In genomic region chr3:49013738-49014660, GRCh38 we compare ENCODE assay signal across 8 cellular contexts. TPM values are rescaled to one million over a fixed set of nuclear protein-coding genes. Genes with fewer than 3 reads are reported as not detected.
DNase-seq lines count a peak whose midpoint lies in the region; ATAC-seq, FAIRE-seq and TF ChIP-seq lines count a peak whose summit lies in the region.

No MANE protein-coding gene starts in this region.

- DNase-seq in A673 (ENCODE audit: low spot score) (no peak), GM06990 (ENCODE audit: extremely low read depth, insufficient read length) (peak; percentile 59), RWPE1 (ENCODE audit: low spot score) (no peak), bronchial epithelial cell (ENCODE audit: low read depth) (peak; percentile 43)

- no peaks in the 10 kb centered on the region for H3K4me1 ChIP-seq in A673 (ENCODE audit: insufficient read depth, low read length, poor library complexity, severe bottlenecking)

- intact Hi-C loops in A673 (cut with micrococcal nuclease; ENCODE audit: unreplicated experiment) = no loop called here

- no peak overlapping the region for H3K4me3 Mint-ChIP-seq in nephron

- CTCF ChIA-PET in A673 (lab: Charles Lee) = no interaction called here
- CTCF ChIA-PET in RWPE1 (lab: Yijun Ruan, JAX) = interaction anchor here (0.8 to 0.9 kb wide), 2 partner anchors 24 to 26 kb away, joined by 3 read pairs; partner anchors contain the start of gene P4HTM

- peaks cover 22% of the 10 kb centered on the region for H3K4me1 Mint-ChIP-seq in nephron

- ATAC-seq in HG02610 (IDR thresholded peaks at IDR 0.05; ENCODE audit: unreplicated experiment) (no peak), GM21515 (IDR thresholded peaks at IDR 0.05; ENCODE audit: unreplicated experiment) (no peak), GM19455 (IDR thresholded peaks at IDR 0.05; ENCODE audit: unreplicated experiment) (no peak)

- H3K27ac ChIP-seq in A673 (ENCODE audit: low read depth, low read length, poor library complexity, severe bottlenecking) (no peak overlapping the region), RWPE1 (peak overlapping the region; percentile 98)

- TF ChIP-seq CTCF in A673 (conservative IDR thresholded peaks at IDR 0.05; ENCODE audit: low read depth, low read length) (peak; percentile 40), GM06990 (IDR thresholded peaks at IDR 0.05; ENCODE audit: insufficient read depth, low read length, poor library complexity, severe bottlenecking) (peak; percentile 86), RWPE1 (conservative IDR thresholded peaks at IDR 0.05; ENCODE audit: low read depth) (peak; percentile 59), bronchial epithelial cell (IDR thresholded peaks at IDR 0.05; ENCODE audit: insufficient read depth, low read length, severe bottlenecking) (peak; percentile 80), nephron (IDR thresholded peaks at IDR 0.05; ENCODE audit: unreplicated experiment in 3 of 3) (peak; percentile 43 to 54 (median 48))

- no peaks in the 10 kb centered on the region for H3K27me3 ChIP-seq in A673 (replicated peaks; ENCODE audit: insufficient read depth, low read depth, low read length, poor library complexity)
- no peaks in the 10 kb centered on the region for H3K27me3 ChIP-seq in GM06990 (replicated peaks; ENCODE audit: control insufficient read depth, insufficient read depth, low read length)
- no peaks in the 10 kb centered on the region for H3K27me3 ChIP-seq in bronchial epithelial cell (ENCODE audit: control insufficient read depth, insufficient read depth, low read length)

- H3K4me3 ChIP-seq in A673 (ENCODE audit: low read depth, low read length, poor library complexity, severe bottlenecking) (no peak overlapping the region), GM06990 (replicated peaks; ENCODE audit: low read depth, low read length) (no peak overlapping the region), bronchial epithelial cell (ENCODE audit: low read depth, low read length) (no peak overlapping the region)

- H3K9me3 ChIP-seq in A673 (ENCODE audit: low read depth, low read length, poor library complexity, severe bottlenecking) = no peaks in the 10 kb centered on the region

- peaks cover 3% of the 10 kb centered on the region for H3K27me3 Mint-ChIP-seq in nephron (ENCODE audit: low read depth)

- H3K36me3 ChIP-seq in A673 (ENCODE audit: insufficient read depth, low read length, poor library complexity, severe bottlenecking) = peaks cover 16% of the 10 kb centered on the region
- peaks cover 42% of the 10 kb centered on the region for H3K36me3 ChIP-seq in GM06990 (ENCODE audit: control insufficient read depth, insufficient read depth, low read length)
- H3K36me3 ChIP-seq in bronchial epithelial cell (ENCODE audit: control insufficient read depth, insufficient read depth, low read length) = peaks cover 29% of the 10 kb centered on the region

- POLR2A ChIA-PET in A673 (lab: Charles Lee; ENCODE audit: low non-redundant PET) = no interaction called here
- POLR2A ChIA-PET in RWPE1 (lab: Yijun Ruan, JAX; ENCODE audit: low non-redundant PET) = no interaction called here

- BruUV-seq in A673 (replicated peaks; lab: Mats Ljungman, UMichigan) = no TSS peak

- no peak for FAIRE-seq in bronchial epithelial cell (lab: Jason Lieb, UNC)

- no peaks in the 10 kb centered on the region for H3K9me3 Mint-ChIP-seq in nephron

- no peak overlapping the region for H3K27ac Mint-ChIP-seq in nephron

- H3K36me3 Mint-ChIP-seq in nephron (ENCODE audit: low read depth) = peaks cover 27% of the 10 kb centered on the region

RNA-seq across cellular contexts. Expression of gene DALRD3, which starts 4.4 kb away (rescaled TPM):
- total RNA-seq in A673 (2021) (13.2 and 15.8 TPM in 2 replicates), bronchial epithelial cell (34.2 and 44.0 TPM in 2 replicates)

RNA-seq across cellular contexts. Expression of gene WDR6, which starts 6.8 kb away (rescaled TPM):
- total RNA-seq in A673 (2021) = 88.5 and 93.7 TPM in 2 replicates
- 31.5 and 61.1 TPM in 2 replicates for total RNA-seq in bronchial epithelial cell

RNA-seq across cellular contexts. Expression of gene NDUFAF3, which starts 7.9 kb away (rescaled TPM):
- 36.6 and 39.1 TPM in 2 replicates for total RNA-seq in A673 (2021)
- 36.3 and 58.9 TPM in 2 replicates for total RNA-seq in bronchial epithelial cell

RNA-seq across cellular contexts. Expression of gene IMPDH2, which starts 15.2 kb away (rescaled TPM):
- total RNA-seq in A673 (2021) (190 and 196 TPM in 2 replicates), bronchial epithelial cell (270 and 478 TPM in 2 replicates)

RNA-seq across cellular contexts. Expression of gene P4HTM, which starts 24.0 kb away (rescaled TPM):
- total RNA-seq in A673 (2021) = 13.3 and 14.9 TPM in 2 replicates
- total RNA-seq in bronchial epithelial cell = 15.8 and 28.7 TPM in 2 replicates

Comparison
In these comparisons a context has a peak if more than half of its experiments do, and no peak if none do; other contexts are left out.
1. DNase-seq: peak in GM06990 (single experiment) and bronchial epithelial cell (single experiment); none in A673 (single experiment) and RWPE1 (single experiment).
2. Peak in every context shown above with its lines, with median percentiles within 50 percentile points of each other: CTCF ChIP-seq.